ENCODE assay signal across 8 cellular contexts in genomic region chr1:178031856-178032320, GRCh38.
DNase-seq lines count a peak whose midpoint lies in the region; ATAC-seq, FAIRE-seq and TF ChIP-seq lines count a peak whose summit lies in the region.

No MANE protein-coding gene starts in this region.

- no peak overlapping the region for H3K9ac ChIP-seq in OCI-LY1 (ENCODE audit: low read length)

- no peaks in the 10 kb centered on the region for H3K4me1 ChIP-seq in OCI-LY1 (ENCODE audit: insufficient read depth, low read length, severe bottlenecking)

- peaks cover 2% of the 10 kb centered on the region for H3K27me3 Mint-ChIP-seq in activated CD4-positive, alpha-beta T cell treated with anti-CD3 and anti-CD28 coated beads, Interleukin-2, amount 10 ng/mL, durations not matched to agents 24 days and 14 days

- H3K9me3 ChIP-seq in OCI-LY1 (ENCODE audit: low read length): no peaks in the 10 kb centered on the region

- H3K79me2 ChIP-seq in OCI-LY1 (ENCODE audit: insufficient read depth, low read length): no peaks in the 10 kb centered on the region

- H3K36me3 Mint-ChIP-seq in activated CD4-positive, alpha-beta T cell treated with anti-CD3 and anti-CD28 coated beads, Interleukin-2, amount 10 ng/mL, durations not matched to agents 24 days and 14 days (ENCODE audit: low read depth): no peaks in the 10 kb centered on the region

- no peaks in the 10 kb centered on the region for H3K36me3 ChIP-seq in OCI-LY1 (ENCODE audit: insufficient read depth, low read length)
- no peaks in the 10 kb centered on the region for H3K36me3 ChIP-seq in bronchial epithelial cell (ENCODE audit: control insufficient read depth, insufficient read depth, low read length)
- H3K36me3 ChIP-seq in kidney epithelial cell (ENCODE audit: control insufficient read depth, insufficient read depth, low read length): no peaks in the 10 kb centered on the region

- H3K4me3 ChIP-seq in OCI-LY1 (ENCODE audit: low read depth, low read length, poor library complexity, severe bottlenecking) (no peak overlapping the region), bronchial epithelial cell (ENCODE audit: low read depth, low read length) (no peak overlapping the region), kidney epithelial cell (ENCODE audit: low read depth, low read length) (no peak overlapping the region)

- H2AFZ ChIP-seq in OCI-LY1 (ENCODE audit: low read length): no peak overlapping the region

- no peak overlapping the region for H3K27ac ChIP-seq in OCI-LY1 (ENCODE audit: low read depth, low read length, poor library complexity, severe bottlenecking)

- H3K27me3 ChIP-seq in OCI-LY1 (ENCODE audit: insufficient read depth, low read length) (no peaks in the 10 kb centered on the region), bronchial epithelial cell (ENCODE audit: control insufficient read depth, insufficient read depth, low read length) (no peaks in the 10 kb centered on the region), kidney epithelial cell (ENCODE audit: control insufficient read depth, insufficient read depth, low read length) (no peaks in the 10 kb centered on the region)

- H3K4me1 Mint-ChIP-seq in activated CD4-positive, alpha-beta T cell treated with anti-CD3 and anti-CD28 coated beads, Interleukin-2, amount 10 ng/mL, durations not matched to agents 24 days and 14 days: no peaks in the 10 kb centered on the region

- no peak overlapping the region for H3K27ac Mint-ChIP-seq in activated CD4-positive, alpha-beta T cell treated with anti-CD3 and anti-CD28 coated beads, Interleukin-2, amount 10 ng/mL, durations not matched to agents 24 days and 14 days

- peak; percentile 97 for ATAC-seq in GM21723 (IDR thresholded peaks at IDR 0.05; ENCODE audit: unreplicated experiment)

- peak; percentile 69 for DNase-seq in activated CD4-positive, alpha-beta T cell treated with anti-CD3 and anti-CD28 coated beads, Interleukin-2, amount 10 ng/mL, durations not matched to agents 24 days and 14 days
- DNase-seq in activated CD4-positive, alpha-beta T cell treated with anti-CD3 and anti-CD28 coated beads for 4 hours: no peak
- DNase-seq in HUDEP-2 (lab: John Stamatoyannopoulos, UW; ENCODE audit: unreplicated experiment in 76 of 76): peak in 73 of 76 experiments; percentile 7 to 84 (median 68)
- peak; percentile 76 for DNase-seq in bronchial epithelial cell (ENCODE audit: low read depth)
- DNase-seq in kidney epithelial cell (ENCODE audit: low read depth): peak; percentile 62
- DNase-seq in stimulated activated CD4-positive, alpha-beta T cell treated with anti-CD3 and anti-CD28 coated beads, TNF-alpha, amount 100 ng/mL, for 48 hours (ENCODE audit: low read depth in 3 of 3): peak in 2 of 3 donors; percentile 1 to 11

- no peaks in the 10 kb centered on the region for H3F3A ChIP-seq in OCI-LY1 (ENCODE audit: insufficient read depth, low read length)

- FAIRE-seq in bronchial epithelial cell (lab: Jason Lieb, UNC): no peak

- TF ChIP-seq CTCF in OCI-LY1 (IDR thresholded peaks at IDR 0.05; ENCODE audit: low read length) (peak; percentile 81), bronchial epithelial cell (IDR thresholded peaks at IDR 0.05; ENCODE audit: insufficient read depth, low read length, severe bottlenecking) (peak; percentile 91), kidney epithelial cell (IDR thresholded peaks at IDR 0.05; ENCODE audit: insufficient read depth, low read length, poor library complexity, severe bottlenecking) (peak; percentile 86)

- no peak overlapping the region for H3K4me2 ChIP-seq in OCI-LY1 (ENCODE audit: low read length)

- H3K4me3 Mint-ChIP-seq in activated CD4-positive, alpha-beta T cell treated with anti-CD3 and anti-CD28 coated beads, Interleukin-2, amount 10 ng/mL, durations not matched to agents 24 days and 14 days: no peak overlapping the region

- H4K20me1 ChIP-seq in OCI-LY1 (ENCODE audit: insufficient read depth, low read length): no peaks in the 10 kb centered on the region

- no peaks in the 10 kb centered on the region for H3K9me2 ChIP-seq in OCI-LY1 (ENCODE audit: low read depth, low read length)

- intact Hi-C loops in activated CD4-positive, alpha-beta T cell treated with anti-CD3 and anti-CD28 coated beads, Interleukin-2, amount 10 ng/mL, durations not matched to agents 24 days and 14 days (cut with micrococcal nuclease): no loop called here

- H3K9me3 Mint-ChIP-seq in activated CD4-positive, alpha-beta T cell treated with anti-CD3 and anti-CD28 coated beads, Interleukin-2, amount 10 ng/mL, durations not matched to agents 24 days and 14 days: no peaks in the 10 kb centered on the region

Comparison
In these comparisons a context has a peak if more than half of its experiments do, and no peak if none do; other contexts are left out.
1. DNase-seq: peak in activated CD4-positive, alpha-beta T cell treated with anti-CD3 and anti-CD28 coated beads, Interleukin-2, amount 10 ng/mL, durations not matched to agents 24 days and 14 days (single experiment), HUDEP-2 (73 of 76), bronchial epithelial cell (single experiment), kidney epithelial cell (single experiment) and stimulated activated CD4-positive, alpha-beta T cell treated with anti-CD3 and anti-CD28 coated beads, TNF-alpha, amount 100 ng/mL, for 48 hours (2 of 3); none in activated CD4-positive, alpha-beta T cell treated with anti-CD3 and anti-CD28 coated beads for 4 hours (0 of 2).
2. Peak in every context shown above with its lines, with median percentiles within 50 percentile points of each other: CTCF ChIP-seq.